ENCODE assay signal across 24 cellular contexts in the genomic region with DNA sequence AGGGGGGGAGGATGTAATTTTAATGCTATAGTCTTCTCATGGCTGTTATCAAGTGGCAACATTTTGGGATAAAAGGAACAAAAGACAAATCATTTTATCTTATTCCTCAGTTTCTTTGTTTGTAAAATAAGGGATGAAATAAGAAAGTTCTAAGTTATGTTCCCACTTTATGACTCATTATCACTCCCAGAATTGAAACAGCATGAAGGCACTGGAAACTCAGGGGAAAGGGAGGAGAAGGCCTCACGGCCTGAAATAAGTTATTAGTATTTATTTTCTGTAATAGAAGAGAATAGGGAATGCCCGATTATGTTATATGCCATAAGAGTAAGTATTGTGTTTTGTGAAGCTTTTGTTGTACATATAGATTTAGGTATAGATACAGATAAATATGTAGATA.
"Had no signal": no experiment of that assay in that cellular context is flagged by ENCODE, and none has a peak within 500 bp of the region (broad histone marks: within the 10 kb centered on the region; RNA-seq: fewer than 3 reads in every experiment).

No MANE protein-coding gene starts in this region.

- H2AFZ ChIP-seq: parathyroid adenoma had no signal

- H3K9ac ChIP-seq: parathyroid adenoma had no signal

- H3K4me3 ChIP-seq: esophagus squamous epithelium, heart left ventricle, psoas muscle, sigmoid colon, upper lobe of left lung had no signal

- ATAC-seq: activated CD8-positive, alpha-beta memory T cell treated with anti-CD3 and anti-CD28 coated beads, Interleukin-2, amount 10 ng/mL, durations not matched to agents 7 days and 5 days; activated CD8-positive, alpha-beta T cell treated with anti-CD3 and anti-CD28 coated beads, Interleukin-2, amount 10 ng/mL, durations not matched to agents 7 days and 5 days; heart left ventricle; left colon; naive thymus-derived CD4-positive, alpha-beta T cell; psoas muscle; stimulated activated effector memory CD8-positive, alpha-beta T cell treated with anti-CD3 and anti-CD28 coated beads, Interleukin-12 subunit alpha, Interleukin-12 subunit beta, amount 100 ng/mL, for 72 hours; T-cell had no signal

- H3K9me3 ChIP-seq: esophagus squamous epithelium, heart left ventricle, psoas muscle, sigmoid colon, upper lobe of left lung had no signal

- H3K36me3 ChIP-seq: esophagus squamous epithelium, heart left ventricle, sigmoid colon, upper lobe of left lung had no signal

- DNase-seq: activated B cell treated with CpG ODN at 0.5 μM for 24 hours; activated CD8-positive, alpha-beta memory T cell treated with anti-CD3 and anti-CD28 coated beads, Interleukin-2, amount 10 ng/mL, durations not matched to agents 7 days and 5 days; activated CD8-positive, alpha-beta T cell treated with anti-CD3 and anti-CD28 coated beads, Interleukin-2, amount 10 ng/mL, durations not matched to agents 7 days and 5 days; activated effector memory CD4-positive, alpha-beta T cell treated with Interleukin-2 at 50 U/mL for 16 hours; activated naive CD8-positive, alpha-beta T cell treated with anti-CD3 and anti-CD28 coated beads for 36 hours; activated T-cell treated with anti-CD3 and anti-CD28 coated beads, Interleukin-2, amount 50 U/mL, for 48 hours; effector CD4-positive, alpha-beta T cell; esophagus squamous epithelium; heart left ventricle; immature natural killer cell; kidney; left colon; naive thymus-derived CD4-positive, alpha-beta T cell; psoas muscle; sigmoid colon; small intestine; stimulated activated CD4-positive, alpha-beta T cell treated with anti-CD3 and anti-CD28 coated beads, Interleukin-4, amount 100 ng/mL, for 24 hours; T-cell; upper lobe of left lung had no signal

- H3K27ac ChIP-seq: epithelial cell of prostate, foreskin keratinocyte, heart left ventricle, parathyroid adenoma, psoas muscle, sigmoid colon, upper lobe of left lung had no signal

- H3K4me1 ChIP-seq: foreskin keratinocyte, psoas muscle, sigmoid colon had no signal

- H3K27me3 ChIP-seq: esophagus squamous epithelium, heart left ventricle, sigmoid colon, upper lobe of left lung had no signal

- H3K79me2 ChIP-seq: parathyroid adenoma had no signal

- FAIRE-seq: astrocyte, kidney, small intestine had no signal
